Comparison of ENCODE assay signal across 8 cellular contexts in the genomic region with DNA sequence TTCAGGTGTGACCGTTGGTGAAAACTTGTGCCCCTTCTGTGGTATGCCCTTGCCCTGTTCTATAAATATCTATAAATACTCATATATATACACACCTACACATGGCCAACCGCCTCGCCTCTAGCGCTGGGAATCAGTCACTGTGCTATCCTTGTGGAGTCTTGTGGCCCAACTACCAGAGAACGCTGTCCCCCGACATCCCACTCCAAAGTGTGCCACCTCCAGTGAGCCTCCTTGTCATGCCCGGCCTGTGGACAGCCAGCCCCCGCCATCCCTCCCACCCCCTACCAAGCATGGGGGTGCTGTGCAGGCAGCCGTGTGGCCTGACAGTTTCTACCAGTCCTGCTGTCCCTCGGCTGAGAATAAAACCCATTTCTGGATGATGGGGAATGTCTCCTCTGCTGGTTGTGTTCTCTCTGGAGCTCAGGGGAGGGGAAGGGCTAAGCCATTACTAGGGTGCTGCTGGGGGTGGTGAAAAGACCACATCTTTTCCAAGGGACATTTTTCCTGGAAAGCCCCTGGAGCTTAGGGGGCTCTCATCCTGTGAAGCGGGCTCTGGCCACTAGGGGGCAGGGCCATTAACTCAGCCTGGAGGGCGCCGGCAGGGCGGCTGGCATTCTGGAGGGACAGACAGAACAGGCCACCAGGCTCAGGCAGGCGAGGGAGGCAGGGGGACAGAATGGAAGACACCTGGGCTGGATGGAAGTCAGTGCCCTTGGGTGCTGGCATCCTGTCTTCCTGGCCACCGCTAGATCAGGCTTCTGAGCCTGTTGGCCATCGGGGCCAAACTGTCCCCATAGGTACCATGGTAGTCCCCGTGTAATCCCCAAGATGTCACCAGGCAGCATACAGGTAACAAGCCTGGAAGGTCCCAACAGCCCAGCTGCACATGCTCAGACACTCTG. TPM values are rescaled to one million over a fixed set of nuclear protein-coding genes. Genes with fewer than 3 reads are reported as not detected.
DNase-seq lines count a peak whose midpoint lies in the region; ATAC-seq and TF ChIP-seq lines count a peak whose summit lies in the region.

No MANE protein-coding gene starts in this region.

- H3K36me3 ChIP-seq in neural progenitor cell (no peaks in the 10 kb centered on the region), upper lobe of right lung (peaks cover 43% of the 10 kb centered on the region)

- H3K27ac Mint-ChIP-seq in neural progenitor cell: no peak overlapping the region

- peaks cover 24% of the 10 kb centered on the region for H4K20me1 ChIP-seq in neural progenitor cell (ENCODE audit: low read depth)

- no peaks in the 10 kb centered on the region for H3K9me3 Mint-ChIP-seq in neural progenitor cell

- peaks cover 5% of the 10 kb centered on the region for H3K27me3 Mint-ChIP-seq in neural progenitor cell (ENCODE audit: insufficient read depth, low read depth)

- no peak overlapping the region for H3K4me2 ChIP-seq in neural progenitor cell

- ATAC-seq in upper lobe of right lung: peak; percentile 39
- ATAC-seq in GM18498 (IDR thresholded peaks at IDR 0.05; ENCODE audit: unreplicated experiment): no peak

- no peak overlapping the region for H3K9ac ChIP-seq in neural progenitor cell

- intact Hi-C loops in upper lobe of right lung (cut with DNase I): no loop called here

- H3K9me3 ChIP-seq in neural progenitor cell (ENCODE audit: low read depth) (no peaks in the 10 kb centered on the region), upper lobe of right lung (no peaks in the 10 kb centered on the region)

- H3K4me1 Mint-ChIP-seq in neural progenitor cell: peaks cover 10% of the 10 kb centered on the region

- H3K4me3 ChIP-seq in neural progenitor cell: no peak overlapping the region
- H3K4me3 ChIP-seq in upper lobe of right lung: no peak overlapping the region

- no peak overlapping the region for H3K27ac ChIP-seq in neural progenitor cell
- no peak overlapping the region for H3K27ac ChIP-seq in upper lobe of right lung

- no peak overlapping the region for H2AFZ ChIP-seq in neural progenitor cell (replicated peaks)

- H3K27me3 ChIP-seq in neural progenitor cell (peaks cover 12% of the 10 kb centered on the region), upper lobe of right lung (no peaks in the 10 kb centered on the region)

- TF ChIP-seq CTCF in GM12872 (IDR thresholded peaks at IDR 0.05; ENCODE audit: insufficient read depth, low read depth, low read length) (peak; percentile 94), neural progenitor cell (IDR thresholded peaks at IDR 0.05) (peak; percentile 91), upper lobe of right lung (IDR thresholded peaks at IDR 0.05) (peak; percentile 83)

- peaks cover 6% of the 10 kb centered on the region for H3F3A ChIP-seq in neural progenitor cell (ENCODE audit: low read depth)

- H3K79me2 ChIP-seq in neural progenitor cell (ENCODE audit: low read depth): no peaks in the 10 kb centered on the region

- no peak overlapping the region for H3K4me3 Mint-ChIP-seq in neural progenitor cell

- DNase-seq in 8988T (peak; percentile 98), NCI-H69 (lab: John Stamatoyannopoulos, UW) (peak; percentile 67), activated T-cell treated with anti-CD3 and anti-CD28 coated beads for 4 hours (peak; percentile 33), fibroblast of gingiva (ENCODE audit: low read depth) (peak; percentile 43), neural progenitor cell (ENCODE audit: low spot score) (peak; percentile 89), upper lobe of right lung (peak; percentile 80)

- peaks cover 7% of the 10 kb centered on the region for H3K4me1 ChIP-seq in neural progenitor cell
- peaks cover 7% of the 10 kb centered on the region for H3K4me1 ChIP-seq in upper lobe of right lung

- peaks cover 17% of the 10 kb centered on the region for H3K36me3 Mint-ChIP-seq in neural progenitor cell

RNA-seq across cellular contexts. Expression of gene GOLGA2, which starts 20.7 kb away (rescaled TPM):
- total RNA-seq in neural progenitor cell (ENCODE audit: low replicate concordance) (25.2 and 37.5 TPM in 2 replicates), upper lobe of right lung (88.7 TPM)

RNA-seq across cellular contexts. Expression of gene SWI5, which starts 21.0 kb away (rescaled TPM):
- total RNA-seq in neural progenitor cell (ENCODE audit: low replicate concordance): 15.0 and 21.5 TPM in 2 replicates
- total RNA-seq in upper lobe of right lung: 18.9 TPM

RNA-seq across cellular contexts. Expression of gene DNM1, which starts 51.9 kb away (rescaled TPM):
- total RNA-seq in neural progenitor cell (ENCODE audit: low replicate concordance): 30.1 and 52.7 TPM in 2 replicates
- total RNA-seq in upper lobe of right lung: 5.2 TPM

Comparison
In these comparisons a context has a peak if more than half of its experiments do, and no peak if none do; other contexts are left out.
1. DNase-seq: peak in every context shown above with its lines; median percentile 98 in 8988T; 89 in neural progenitor cell; 80 in upper lobe of right lung; 67 in NCI-H69; 43 in fibroblast of gingiva; 33 in activated T-cell treated with anti-CD3 and anti-CD28 coated beads for 4 hours.